In the genomic region with DNA sequence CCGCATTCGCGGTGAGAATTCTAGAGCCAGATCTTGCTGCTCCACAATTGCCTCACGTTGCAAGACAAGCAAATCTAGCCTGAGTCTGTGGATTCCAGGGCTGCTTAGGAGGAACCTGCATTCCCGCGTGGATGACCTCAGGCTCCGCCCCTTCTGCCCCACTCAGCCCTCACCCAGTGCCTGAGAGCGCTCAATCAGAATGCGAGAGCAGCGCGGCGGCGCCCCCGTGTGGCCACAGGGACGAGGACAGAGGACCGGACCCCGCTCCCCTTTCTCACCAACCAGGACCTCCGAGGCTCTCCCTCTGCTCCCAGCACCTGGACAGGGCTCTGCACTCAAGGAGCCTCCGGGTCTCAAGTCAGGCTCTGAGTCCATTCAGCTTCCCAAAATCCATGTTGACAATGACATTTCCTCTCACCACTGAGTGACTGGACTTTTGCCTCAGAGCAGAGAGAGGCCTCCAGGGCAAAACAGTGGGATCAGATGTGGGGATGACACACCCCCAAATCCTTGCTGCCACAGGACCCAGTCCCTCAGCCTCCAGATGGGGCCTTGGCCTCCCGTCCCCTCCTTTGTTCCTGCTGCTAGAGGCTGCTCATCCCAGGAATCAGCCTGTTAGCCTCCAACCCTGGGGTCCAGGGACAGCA, we compare ENCODE assay signal across 8 cellular contexts. TPM values are rescaled to one million over a fixed set of nuclear protein-coding genes. Genes with fewer than 3 reads are reported as not detected.
DNase-seq lines count a peak whose midpoint lies in the region; ATAC-seq, FAIRE-seq and TF ChIP-seq lines count a peak whose summit lies in the region.

No MANE protein-coding gene starts in this region.

- H3K4me3 Mint-ChIP-seq in glutamatergic neuron (ENCODE audit: unreplicated experiment) (no peak overlapping the region), type B pancreatic cell (no peak overlapping the region)

- POLR2A ChIA-PET in A549 (lab: Yijun Ruan, JAX), result no interaction called here

- TF ChIP-seq RAD21 in A549 (conservative IDR thresholded peaks at IDR 0.05 in 1 of 2, IDR thresholded peaks at IDR 0.05 in 1 of 2), result peak; percentile 66 to 71

- H3K4me3 ChIP-seq in A549 (no peak overlapping the region), LNCaP clone FGC (ENCODE audit: low read depth, low read length) (no peak overlapping the region), parathyroid adenoma (ENCODE audit: low read depth, low read length) (no peak overlapping the region)

- no peak for TF ChIP-seq EP300 in A549 (IDR thresholded peaks at IDR 0.05)

- H3K27me3 Mint-ChIP-seq in glutamatergic neuron (ENCODE audit: unreplicated experiment) (peaks cover 1% of the 10 kb centered on the region), type B pancreatic cell (peaks cover 66% of the 10 kb centered on the region)

- H3K9me3 Mint-ChIP-seq in glutamatergic neuron (ENCODE audit: unreplicated experiment), result peaks cover 1% of the 10 kb centered on the region
- no peaks in the 10 kb centered on the region for H3K9me3 Mint-ChIP-seq in type B pancreatic cell

- H3K27me3 ChIP-seq in parathyroid adenoma (ENCODE audit: control insufficient read depth, insufficient read depth, low read length), result no peaks in the 10 kb centered on the region

- H3K9me3 ChIP-seq in A549 (no peaks in the 10 kb centered on the region), parathyroid adenoma (ENCODE audit: control insufficient read depth, low read length) (no peaks in the 10 kb centered on the region)

- H3K36me3 ChIP-seq in parathyroid adenoma (ENCODE audit: control insufficient read depth, insufficient read depth, low read length), result no peaks in the 10 kb centered on the region

- H3K27ac Mint-ChIP-seq in glutamatergic neuron (ENCODE audit: unreplicated experiment), result no peak overlapping the region
- no peak overlapping the region for H3K27ac Mint-ChIP-seq in type B pancreatic cell

- no peak for FAIRE-seq in A549 (lab: Jason Lieb, UNC)

- H3K4me2 ChIP-seq in A549 (peak overlapping the region; percentile 42), parathyroid adenoma (ENCODE audit: low read length) (no peak overlapping the region)

- H3K27ac ChIP-seq in A549, result no peak overlapping the region
- H3K27ac ChIP-seq in parathyroid adenoma, result no peak overlapping the region

- H2AFZ ChIP-seq in parathyroid adenoma, result peak overlapping the region; percentile 1

- TF ChIP-seq CTCF in A549 (IDR thresholded peaks at IDR 0.05) (peak; percentile 59), LNCaP clone FGC (IDR thresholded peaks at IDR 0.05; ENCODE audit: control insufficient read depth, extremely low read depth, insufficient read depth) (peak; percentile 92), glutamatergic neuron (IDR thresholded peaks at IDR 0.05; ENCODE audit: partially characterized antibody, unreplicated experiment) (peak; percentile 85), parathyroid adenoma (IDR thresholded peaks at IDR 0.05) (peak; percentile 88), type B pancreatic cell (conservative IDR thresholded peaks at IDR 0.05) (peak; percentile 92)

- H3K36me3 Mint-ChIP-seq in glutamatergic neuron (ENCODE audit: unreplicated experiment) (no peaks in the 10 kb centered on the region), type B pancreatic cell (no peaks in the 10 kb centered on the region)

- peak; percentile 57 to 80 for DNase-seq in A549 (ENCODE audit: low read depth in 1 of 2, low spot score in 1 of 2)
- DNase-seq in LNCaP clone FGC (ENCODE audit: low read depth), result peak; percentile 15
- peak; percentile 74 for DNase-seq in SK-N-DZ (ENCODE audit: low spot score)
- peak; percentile 87 for DNase-seq in activated naive CD4-positive, alpha-beta T cell treated with Interleukin-2 at 50 U/mL for 16 hours
- DNase-seq in glutamatergic neuron, result peak; percentile 93
- peak; percentile 82 for DNase-seq in type B pancreatic cell (ENCODE audit: extremely low spot score, unreplicated experiment)

- no peaks in the 10 kb centered on the region for H3K79me2 ChIP-seq in parathyroid adenoma

- no peaks in the 10 kb centered on the region for H3K4me1 ChIP-seq in A549
- no peaks in the 10 kb centered on the region for H3K4me1 ChIP-seq in parathyroid adenoma

- no peak overlapping the region for H3K9ac ChIP-seq in parathyroid adenoma

- ATAC-seq in A549 (peak; percentile 96 to 100), GM18858 (IDR thresholded peaks at IDR 0.05; ENCODE audit: unreplicated experiment) (peak; percentile 46)

- WGBS in A549 (ENCODE audit: missing lambda C conversion rate), result 15% methylated on average over 20 of the region's 20 CpGs

- H3K4me1 Mint-ChIP-seq in glutamatergic neuron (ENCODE audit: low read depth, unreplicated experiment), result peaks cover 10% of the 10 kb centered on the region
- H3K4me1 Mint-ChIP-seq in type B pancreatic cell (ENCODE audit: unreplicated experiment), result no peaks in the 10 kb centered on the region

- TF ChIP-seq POLR2A in A549 (IDR thresholded peaks at IDR 0.05; ENCODE audit: low read length), result no peak

- CTCF ChIA-PET in A549 (lab: Yijun Ruan, JAX), result interaction anchor here (0.6 to 2.2 kb wide), 12 partner anchors 10 to 294 kb away, joined by 3 to 10 read pairs (median 4); no protein-coding TSS in a partner anchor

TF ChIP-seq in A549, 52 proteins besides CTCF, POLR2A, EP300 and RAD21:
- TF ChIP-seq ATOH8 (CRISPR knock-in tag; IDR thresholded peaks at IDR 0.05; ENCODE audit: low read depth) (no peak), RNF2 (IDR thresholded peaks at IDR 0.05; ENCODE audit: borderline replicate concordance, low read depth) (no peak), CHD2 (IDR thresholded peaks at IDR 0.05; ENCODE audit: low read length, partially characterized antibody) (no peak), RCOR1 (IDR thresholded peaks at IDR 0.05; ENCODE audit: low read depth, low read length) (no peak), SMC3 (IDR thresholded peaks at IDR 0.05) (peak; percentile 71), KDM1A (IDR thresholded peaks at IDR 0.05; ENCODE audit: low read depth) (no peak)
- TF ChIP-seq, protein P1, sequence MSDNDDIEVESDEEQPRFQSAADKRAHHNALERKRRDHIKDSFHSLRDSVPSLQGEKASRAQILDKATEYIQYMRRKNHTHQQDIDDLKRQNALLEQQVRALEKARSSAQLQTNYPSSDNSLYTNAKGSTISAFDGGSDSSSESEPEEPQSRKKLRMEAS (IDR thresholded peaks at IDR 0.05), result no peak
TF ChIP-seq in A549: peak in this region for 1.

RNA-seq across cellular contexts. Expression of gene RPP21, which starts 52.0 kb away (rescaled TPM):
- polyA plus RNA-seq in A549 (2011; rRNA removed), result 33.6 and 37.4 TPM in 2 replicates
- 170 and 176 TPM in 2 replicates for polyA plus RNA-seq in A549 (2012; cell fraction: cytosol; rRNA removed)
- polyA plus RNA-seq in A549 (2012; cell fraction: nucleus; rRNA removed), result 162 and 212 TPM in 2 replicates
- 54.8 to 59.5 TPM (median 58.4 TPM) in 3 replicates for polyA plus RNA-seq in A549 (2017; fragmentation: RNase III; extraction: RNeasy Plus Mini Kit Qiagen cat#74134 plus additional on column Dnase treatment)
- polyA minus RNA-seq in A549 (2011; rRNA and poly(A)+ RNA removed), result 6.5 and 11.0 TPM in 2 replicates
- polyA plus RNA-seq in SK-N-DZ (2014; cell fraction: cytosol; rRNA removed), result 89.4 and 134 TPM in 2 replicates
- 118 and 156 TPM in 2 replicates for polyA plus RNA-seq in SK-N-DZ (2014; cell fraction: nucleus; rRNA removed)
- 36.7 TPM for total RNA-seq in glutamatergic neuron (ENCODE audit: unreplicated experiment)
- total RNA-seq in type B pancreatic cell (ENCODE audit: low replicate concordance), result 41.2 and 49.6 TPM in 2 replicates

Comparison
In these comparisons a context has a peak if more than half of its experiments do, and no peak if none do; other contexts are left out.
1. DNase-seq: peak in every context shown above with its lines; median percentile 93 in glutamatergic neuron; 87 in activated naive CD4-positive, alpha-beta T cell treated with Interleukin-2 at 50 U/mL for 16 hours; 82 in type B pancreatic cell; 74 in SK-N-DZ; 68 in A549; 15 in LNCaP clone FGC.